In the genomic region with DNA sequence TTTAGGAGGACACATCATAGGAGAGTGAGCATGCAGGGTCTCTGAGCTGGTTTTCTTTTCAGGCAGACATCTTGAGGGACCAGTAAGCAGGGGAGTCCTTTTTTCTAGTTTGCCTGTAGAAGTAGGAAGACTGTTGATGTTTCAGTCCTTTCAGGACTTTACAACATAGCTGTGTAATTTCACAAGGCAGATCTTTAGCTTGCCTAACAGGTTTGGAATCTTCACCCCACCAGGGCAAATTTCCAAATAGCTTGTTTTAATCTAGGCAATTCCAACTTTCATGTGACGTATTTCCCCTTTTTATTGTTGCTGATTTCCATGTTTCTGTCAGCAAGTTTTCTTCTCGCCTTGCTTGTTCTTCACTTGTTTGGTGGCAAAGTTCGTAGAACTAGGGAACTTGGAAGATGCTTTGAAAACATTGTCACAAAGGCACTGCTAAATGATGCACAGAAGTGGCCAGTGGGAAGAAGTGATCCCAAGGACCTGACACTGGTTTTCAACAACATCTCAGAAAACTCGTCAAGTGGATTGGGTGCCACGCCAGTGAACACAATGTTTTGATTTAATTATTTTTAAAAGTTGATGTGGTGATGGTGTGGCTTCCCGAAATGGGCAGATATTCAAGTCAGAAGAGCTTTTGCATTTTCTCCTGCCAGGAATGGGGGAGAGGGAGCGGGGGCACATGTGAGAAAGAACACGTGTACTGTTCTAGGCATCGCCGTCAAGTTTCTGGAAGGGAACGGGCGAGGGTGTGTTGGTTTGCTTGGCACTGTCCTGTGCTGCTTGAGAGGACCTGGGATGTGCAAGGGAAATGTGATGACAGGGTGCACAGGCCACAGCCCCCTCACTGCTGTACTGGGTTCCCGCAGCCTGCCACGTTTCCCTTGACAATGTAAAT, we compare ENCODE assay signal across 22 cellular contexts.
"Had no signal": no experiment of that assay in that cellular context is flagged by ENCODE, and none has a peak within 500 bp of the region (broad histone marks: within the 10 kb centered on the region; RNA-seq: fewer than 3 reads in every experiment).

No MANE protein-coding gene starts in this region.

- H3K36me3 Mint-ChIP-seq: activated naive CD8-positive, alpha-beta T cell treated with anti-CD3 and anti-CD28 coated beads, Interleukin-2, amount 10 ng/mL, durations not matched to agents 7 days and 5 days; brain had no signal

- H3K27me3 ChIP-seq: foreskin keratinocyte, vagina had no signal

- H3K27ac Mint-ChIP-seq: activated CD4-positive, alpha-beta T cell treated with anti-CD3 and anti-CD28 coated beads, Interleukin-2, amount 10 ng/mL, durations not matched to agents 7 days and 5 days; activated CD8-positive, alpha-beta T cell treated with anti-CD3 and anti-CD28 coated beads, Interleukin-2, amount 10 ng/mL, durations not matched to agents 7 days and 5 days; activated naive CD8-positive, alpha-beta T cell treated with anti-CD3 and anti-CD28 coated beads, Interleukin-2, amount 10 ng/mL, durations not matched to agents 7 days and 5 days; activated T-cell treated with anti-CD3 and anti-CD28 coated beads, Interleukin-2, amount 50 U/mL, for 24 hours; activated T-helper 2 cell treated with anti-CD3 and anti-CD28 coated beads, Interferon-gamma antibody, Interleukin-2, Interleukin-4, amounts not matched to agents 10 μg/mL and 5 μg/mL and 100 μg/mL, durations not matched to agents 14 hours and 24 hours and 36 hours; brain; nephron; stimulated activated naive CD8-positive, alpha-beta T cell treated with anti-CD3 and anti-CD28 coated beads, Interleukin-15, Interleukin-2, amounts not matched to agents 100 ng/mL and 50 ng/mL, for 24 hours; T-helper 1 cell treated with Interleukin-12 subunit alpha and Interleukin-12 subunit beta and Interleukin-4 antibody, amounts not matched to agents 30 μg/mL and 1 μg/mL, for 36 hours had no signal

- H3K36me3 ChIP-seq: vagina had no signal

- H3K27ac ChIP-seq: foreskin keratinocyte, vagina had no signal

- H3K9me3 Mint-ChIP-seq: nephron had no signal

- ATAC-seq: activated CD4-positive, CD25-positive, alpha-beta regulatory T cell treated with anti-CD3 and anti-CD28 coated beads, Interleukin-2, amount 50 U/mL, for 24 hours; activated CD8-positive, alpha-beta T cell treated with anti-CD3 and anti-CD28 coated beads, Interleukin-2, amount 10 ng/mL, durations not matched to agents 7 days and 5 days; foreskin keratinocyte had no signal

- H3K4me1 Mint-ChIP-seq: activated CD4-positive, alpha-beta T cell treated with anti-CD3 and anti-CD28 coated beads, Interleukin-2, amount 10 ng/mL, durations not matched to agents 7 days and 5 days; activated naive CD8-positive, alpha-beta T cell treated with anti-CD3 and anti-CD28 coated beads, Interleukin-2, amount 10 ng/mL, durations not matched to agents 7 days and 5 days; brain; nephron had no signal

- H3K4me3 ChIP-seq: vagina had no signal

- H3K4me3 Mint-ChIP-seq: activated CD4-positive, alpha-beta T cell treated with anti-CD3 and anti-CD28 coated beads, Interleukin-2, amount 10 ng/mL, durations not matched to agents 7 days and 5 days; activated CD8-positive, alpha-beta T cell treated with anti-CD3 and anti-CD28 coated beads, Interleukin-2, amount 10 ng/mL, durations not matched to agents 7 days and 5 days; activated naive CD8-positive, alpha-beta T cell treated with anti-CD3 and anti-CD28 coated beads, Interleukin-2, amount 10 ng/mL, durations not matched to agents 7 days and 5 days; activated T-cell treated with anti-CD3 and anti-CD28 coated beads, Interleukin-2, amount 50 U/mL, for 24 hours; brain; nephron; stimulated activated naive CD8-positive, alpha-beta T cell treated with anti-CD3 and anti-CD28 coated beads, Interleukin-15, Interleukin-2, amounts not matched to agents 100 ng/mL and 50 ng/mL, for 24 hours; T-helper 1 cell treated with Interleukin-12 subunit alpha and Interleukin-12 subunit beta and Interleukin-4 antibody, amounts not matched to agents 30 μg/mL and 1 μg/mL, for 36 hours had no signal

- H3K27me3 Mint-ChIP-seq: activated CD4-positive, alpha-beta T cell treated with anti-CD3 and anti-CD28 coated beads, Interleukin-2, amount 10 ng/mL, durations not matched to agents 7 days and 5 days; activated naive CD8-positive, alpha-beta T cell treated with anti-CD3 and anti-CD28 coated beads, Interleukin-2, amount 10 ng/mL, durations not matched to agents 7 days and 5 days; activated T-cell treated with anti-CD3 and anti-CD28 coated beads, Interleukin-2, amount 50 U/mL, for 24 hours; stimulated activated naive CD8-positive, alpha-beta T cell treated with anti-CD3 and anti-CD28 coated beads, Interleukin-15, Interleukin-2, amounts not matched to agents 100 ng/mL and 50 ng/mL, for 24 hours had no signal

- H3K9me3 ChIP-seq: vagina had no signal

- H3K4me1 ChIP-seq: foreskin keratinocyte, vagina had no signal

- DNase-seq: activated CD4-positive, alpha-beta T cell treated with anti-CD3 and anti-CD28 coated beads, Interleukin-2, amount 10 ng/mL, durations not matched to agents 7 days and 5 days; activated CD8-positive, alpha-beta T cell treated with anti-CD3 and anti-CD28 coated beads, Interleukin-2, amount 10 ng/mL, durations not matched to agents 7 days and 5 days; activated naive CD4-positive, alpha-beta T cell treated with Interleukin-2 at 50 U/mL for 16 hours; activated naive CD8-positive, alpha-beta T cell treated with anti-CD3 and anti-CD28 coated beads, Interleukin-2, amount 10 ng/mL, durations not matched to agents 7 days and 5 days; activated T-cell treated with anti-CD3 and anti-CD28 coated beads, Interleukin-2, amount 50 U/mL, for 24 hours; cortex of kidney; glutamatergic neuron; kidney glomerular epithelial cell; midbrain; nucleus accumbens; retina; small intestine; stimulated activated CD4-positive, alpha-beta T cell treated with anti-CD3 and anti-CD28 coated beads, Interleukin-15, amount 100 ng/mL, for 24 hours; stimulated activated CD4-positive, alpha-beta T cell treated with anti-CD3 and anti-CD28 coated beads, Interleukin-2, amount 100 ng/mL, for 48 hours had no signal
